In the genomic region with DNA sequence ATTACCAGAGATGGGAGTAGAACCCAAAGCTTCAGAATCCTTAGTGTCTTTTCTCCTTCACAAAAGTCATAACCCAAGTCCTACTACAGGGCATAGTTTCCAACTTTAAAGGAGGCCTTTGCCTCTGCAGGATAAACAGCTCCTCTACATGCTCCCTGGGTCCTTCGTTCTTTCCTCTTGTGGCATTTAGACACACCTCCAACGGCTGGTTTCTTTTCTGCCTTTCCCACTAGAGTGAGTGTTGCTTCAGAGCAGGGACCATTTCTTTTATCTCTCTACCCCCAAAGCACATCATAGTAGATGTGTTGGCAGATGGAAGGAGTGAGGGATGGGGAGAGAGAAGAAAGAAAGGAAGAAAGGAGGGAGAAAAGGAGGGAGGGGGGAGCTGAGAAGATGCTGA, we compare ENCODE assay signal across 20 cellular contexts.
"Had no signal": no experiment of that assay in that cellular context is flagged by ENCODE, and none has a peak within 500 bp of the region (broad histone marks: within the 10 kb centered on the region; RNA-seq: fewer than 3 reads in every experiment).

No MANE protein-coding gene starts in this region.

- H3K4me1 ChIP-seq: gastrocnemius medialis, left lung, prostate gland, right atrium auricular region, suprapubic skin had no signal

- H3K36me3 ChIP-seq: gastrocnemius medialis, heart left ventricle, left lung, prostate gland, right atrium auricular region, suprapubic skin had no signal

- H3K4me3 Mint-ChIP-seq: activated B cell treated with CpG ODN at 0.5 μM for 24 hours; activated CD8-positive, alpha-beta T cell treated with anti-CD3 and anti-CD28 coated beads for 36 hours; activated naive CD4-positive, alpha-beta T cell treated with anti-CD3 and anti-CD28 coated beads for 36 hours; activated T-cell treated with anti-CD3 and anti-CD28 coated beads, Interleukin-2, amount 50 U/mL, for 24 hours; neural crest cell; stimulated activated naive CD8-positive, alpha-beta T cell treated with anti-CD3 and anti-CD28 coated beads, Interleukin-15, amount 100 ng/mL, for 72 hours had no signal

- DNase-seq: activated B cell treated with CpG ODN at 0.5 μM for 24 hours; activated CD4-positive, alpha-beta T cell treated with anti-CD3 and anti-CD28 coated beads for 48 hours; activated CD8-positive, alpha-beta T cell treated with anti-CD3 and anti-CD28 coated beads for 36 hours; activated naive CD4-positive, alpha-beta T cell treated with anti-CD3 and anti-CD28 coated beads for 36 hours; activated T-cell treated with anti-CD3 and anti-CD28 coated beads, Interleukin-2, amount 50 U/mL, for 24 hours; aorta; gastrocnemius medialis; heart left ventricle; kidney; left lung; stimulated activated CD4-positive, alpha-beta T cell treated with anti-CD3 and anti-CD28 coated beads, Interleukin-15, amount 100 ng/mL, for 24 hours; stimulated activated CD4-positive, alpha-beta T cell treated with anti-CD3 and anti-CD28 coated beads, Interleukin-2, amount 100 ng/mL, for 48 hours; stimulated activated naive CD8-positive, alpha-beta T cell treated with anti-CD3 and anti-CD28 coated beads, Interleukin-15, amount 100 ng/mL, for 72 hours; trophoblast cell had no signal

- H3K27me3 ChIP-seq: gastrocnemius medialis, right atrium auricular region had no signal

- H3K4me1 Mint-ChIP-seq: activated B cell treated with CpG ODN at 0.5 μM for 24 hours; stimulated activated naive CD8-positive, alpha-beta T cell treated with anti-CD3 and anti-CD28 coated beads, Interleukin-15, amount 100 ng/mL, for 72 hours had no signal

- H3K27ac ChIP-seq: coronary artery, gastrocnemius medialis, heart left ventricle, left lung, prostate gland, right atrium auricular region, skin epidermis, suprapubic skin had no signal

- H3K9me3 Mint-ChIP-seq: activated B cell treated with CpG ODN at 0.5 μM for 24 hours; activated CD8-positive, alpha-beta T cell treated with anti-CD3 and anti-CD28 coated beads for 36 hours; activated naive CD4-positive, alpha-beta T cell treated with anti-CD3 and anti-CD28 coated beads for 36 hours; activated T-cell treated with anti-CD3 and anti-CD28 coated beads, Interleukin-2, amount 50 U/mL, for 24 hours; neural crest cell; stimulated activated naive CD8-positive, alpha-beta T cell treated with anti-CD3 and anti-CD28 coated beads, Interleukin-15, amount 100 ng/mL, for 72 hours had no signal

- H3K27ac Mint-ChIP-seq: activated B cell treated with CpG ODN at 0.5 μM for 24 hours; activated CD8-positive, alpha-beta T cell treated with anti-CD3 and anti-CD28 coated beads for 36 hours; activated naive CD4-positive, alpha-beta T cell treated with anti-CD3 and anti-CD28 coated beads for 36 hours; activated T-cell treated with anti-CD3 and anti-CD28 coated beads, Interleukin-2, amount 50 U/mL, for 24 hours had no signal

- H3K9me3 ChIP-seq: gastrocnemius medialis, heart left ventricle, left lung, prostate gland, right atrium auricular region, suprapubic skin had no signal

- H3K4me3 ChIP-seq: coronary artery, gastrocnemius medialis, heart left ventricle, left lung, prostate gland, right atrium auricular region, skin epidermis, suprapubic skin had no signal
